In the genomic region with DNA sequence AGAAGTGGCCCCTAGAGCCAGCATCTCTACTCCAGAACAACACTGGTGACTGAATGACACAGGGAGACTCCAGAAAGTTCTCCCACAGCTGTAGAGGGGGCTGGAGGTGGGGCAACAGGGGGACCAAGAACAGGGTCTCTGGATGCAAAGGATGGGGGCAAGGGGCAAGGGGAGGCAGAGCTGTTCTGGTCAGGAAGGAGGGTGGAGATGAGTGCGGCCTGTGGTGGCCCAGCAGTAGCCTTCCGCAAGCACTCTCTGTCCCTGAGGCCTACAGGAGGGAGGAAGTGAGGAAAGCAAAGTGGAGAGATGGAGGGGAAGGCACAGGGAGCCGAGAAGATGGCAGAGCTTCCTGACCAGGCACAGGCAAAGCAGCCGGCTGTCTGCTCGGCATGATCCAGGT, we compare ENCODE assay signal across 1 cellular context.
TF ChIP-seq lines count a peak whose summit lies in the region.

No MANE protein-coding gene starts in this region.

TF ChIP-seq in GM23338, 12 proteins besides CTCF, POLR2A, EP300 and RAD21 (continued from another document):
- TF ChIP-seq, protein P1, sequence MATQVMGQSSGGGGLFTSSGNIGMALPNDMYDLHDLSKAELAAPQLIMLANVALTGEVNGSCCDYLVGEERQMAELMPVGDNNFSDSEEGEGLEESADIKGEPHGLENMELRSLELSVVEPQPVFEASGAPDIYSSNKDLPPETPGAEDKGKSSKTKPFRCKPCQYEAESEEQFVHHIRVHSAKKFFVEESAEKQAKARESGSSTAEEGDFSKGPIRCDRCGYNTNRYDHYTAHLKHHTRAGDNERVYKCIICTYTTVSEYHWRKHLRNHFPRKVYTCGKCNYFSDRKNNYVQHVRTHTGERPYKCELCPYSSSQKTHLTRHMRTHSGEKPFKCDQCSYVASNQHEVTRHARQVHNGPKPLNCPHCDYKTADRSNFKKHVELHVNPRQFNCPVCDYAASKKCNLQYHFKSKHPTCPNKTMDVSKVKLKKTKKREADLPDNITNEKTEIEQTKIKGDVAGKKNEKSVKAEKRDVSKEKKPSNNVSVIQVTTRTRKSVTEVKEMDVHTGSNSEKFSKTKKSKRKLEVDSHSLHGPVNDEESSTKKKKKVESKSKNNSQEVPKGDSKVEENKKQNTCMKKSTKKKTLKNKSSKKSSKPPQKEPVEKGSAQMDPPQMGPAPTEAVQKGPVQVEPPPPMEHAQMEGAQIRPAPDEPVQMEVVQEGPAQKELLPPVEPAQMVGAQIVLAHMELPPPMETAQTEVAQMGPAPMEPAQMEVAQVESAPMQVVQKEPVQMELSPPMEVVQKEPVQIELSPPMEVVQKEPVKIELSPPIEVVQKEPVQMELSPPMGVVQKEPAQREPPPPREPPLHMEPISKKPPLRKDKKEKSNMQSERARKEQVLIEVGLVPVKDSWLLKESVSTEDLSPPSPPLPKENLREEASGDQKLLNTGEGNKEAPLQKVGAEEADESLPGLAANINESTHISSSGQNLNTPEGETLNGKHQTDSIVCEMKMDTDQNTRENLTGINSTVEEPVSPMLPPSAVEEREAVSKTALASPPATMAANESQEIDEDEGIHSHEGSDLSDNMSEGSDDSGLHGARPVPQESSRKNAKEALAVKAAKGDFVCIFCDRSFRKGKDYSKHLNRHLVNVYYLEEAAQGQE (IDR thresholded peaks at IDR 0.05; ENCODE audit: unreplicated experiment) = no peak
- TF ChIP-seq ZNF331 (CRISPR knock-in tag; IDR thresholded peaks at IDR 0.05; ENCODE audit: low read depth) = no peak
- no peak for TF ChIP-seq POLR2AphosphoS5 (IDR thresholded peaks at IDR 0.05; ENCODE audit: low read depth)
- TF ChIP-seq EZH2 (IDR thresholded peaks at IDR 0.05; ENCODE audit: low read depth, unreplicated experiment) = no peak
- TF ChIP-seq NANOG (IDR thresholded peaks at IDR 0.05; ENCODE audit: borderline replicate concordance) = no peak
- TF ChIP-seq, protein P2, sequence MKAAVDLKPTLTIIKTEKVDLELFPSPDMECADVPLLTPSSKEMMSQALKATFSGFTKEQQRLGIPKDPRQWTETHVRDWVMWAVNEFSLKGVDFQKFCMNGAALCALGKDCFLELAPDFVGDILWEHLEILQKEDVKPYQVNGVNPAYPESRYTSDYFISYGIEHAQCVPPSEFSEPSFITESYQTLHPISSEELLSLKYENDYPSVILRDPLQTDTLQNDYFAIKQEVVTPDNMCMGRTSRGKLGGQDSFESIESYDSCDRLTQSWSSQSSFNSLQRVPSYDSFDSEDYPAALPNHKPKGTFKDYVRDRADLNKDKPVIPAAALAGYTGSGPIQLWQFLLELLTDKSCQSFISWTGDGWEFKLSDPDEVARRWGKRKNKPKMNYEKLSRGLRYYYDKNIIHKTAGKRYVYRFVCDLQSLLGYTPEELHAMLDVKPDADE (IDR thresholded peaks at IDR 0.05) = no peak
- TF ChIP-seq EZH2phosphoT487 (IDR thresholded peaks at IDR 0.05; ENCODE audit: unreplicated experiment) = no peak
- no peak for TF ChIP-seq JUNB (IDR thresholded peaks at IDR 0.05; ENCODE audit: unreplicated experiment)
- no peak for TF ChIP-seq STAT1 (IDR thresholded peaks at IDR 0.05; ENCODE audit: unreplicated experiment)
